ENCODE assay signal across 19 cellular contexts in genomic region chr13:112850273-112850672, GRCh38.
"Had no signal": no experiment of that assay in that cellular context is flagged by ENCODE, and none has a peak within 500 bp of the region (broad histone marks: within the 10 kb centered on the region; RNA-seq: fewer than 3 reads in every experiment).

No MANE protein-coding gene starts in this region.

- H3K27me3 Mint-ChIP-seq: activated naive CD4-positive, alpha-beta T cell treated with anti-CD3 and anti-CD28 coated beads, Interleukin-2, amount 50 U/mL, for 24 hours had no signal

- H3K9me3 ChIP-seq: testis, upper lobe of left lung had no signal

- H3K27me3 ChIP-seq: brain microvascular endothelial cell, foreskin keratinocyte, testis, upper lobe of left lung had no signal

- H3K27ac Mint-ChIP-seq: activated CD8-positive, alpha-beta T cell treated with anti-CD3 and anti-CD28 coated beads, Interleukin-2, amount 10 ng/mL, durations not matched to agents 7 days and 5 days had no signal

- H3K4me3 Mint-ChIP-seq: activated CD8-positive, alpha-beta T cell treated with anti-CD3 and anti-CD28 coated beads, Interleukin-2, amount 10 ng/mL, durations not matched to agents 7 days and 5 days; activated naive CD4-positive, alpha-beta T cell treated with anti-CD3 and anti-CD28 coated beads, Interleukin-2, amount 50 U/mL, for 24 hours; nephron had no signal

- H3K9me3 Mint-ChIP-seq: activated naive CD4-positive, alpha-beta T cell treated with anti-CD3 and anti-CD28 coated beads, Interleukin-2, amount 50 U/mL, for 24 hours had no signal

- H3K4me2 ChIP-seq: smooth muscle cell had no signal

- H3K27ac ChIP-seq: brain microvascular endothelial cell, foreskin keratinocyte, upper lobe of left lung had no signal

- H3K4me1 Mint-ChIP-seq: activated naive CD4-positive, alpha-beta T cell treated with anti-CD3 and anti-CD28 coated beads, Interleukin-2, amount 50 U/mL, for 24 hours had no signal

- H3K4me3 ChIP-seq: smooth muscle cell, testis, upper lobe of left lung had no signal

- H3K36me3 ChIP-seq: brain microvascular endothelial cell had no signal

- H3K4me1 ChIP-seq: foreskin keratinocyte, testis had no signal

- DNase-seq: activated CD4-positive, alpha-beta T cell treated with anti-CD3 and anti-CD28 coated beads for 1 hour; activated CD4-positive, alpha-beta T cell treated with anti-CD3 and anti-CD28 coated beads, Interleukin-2, amount 50 U/mL, for 1 hour; activated CD8-positive, alpha-beta T cell treated with anti-CD3 and anti-CD28 coated beads, Interleukin-2, amount 10 ng/mL, durations not matched to agents 7 days and 5 days; activated gamma-delta T cell treated with Interleukin-2 at 50 U/mL for 16 hours; activated T-cell treated with anti-CD3 and anti-CD28 coated beads, Interleukin-2, amount 50 U/mL, for 1 hour; brain microvascular endothelial cell; central memory CD4-positive, alpha-beta T cell; effector CD8-positive, alpha-beta T cell; foreskin keratinocyte; left ventricle myocardium superior; mammary epithelial cell; stimulated activated CD4-positive, alpha-beta T cell treated with anti-CD3 and anti-CD28 coated beads, Interleukin-4, amount 100 ng/mL, for 1 hour; stimulated activated naive CD4-positive, alpha-beta T cell; T-helper 1 cell; testis had no signal
